ENCODE assay signal across 19 cellular contexts in genomic region chrX:115337735-115338134, GRCh38. TPM values are rescaled to one million over a fixed set of nuclear protein-coding genes. Genes with fewer than 3 reads are reported as not detected.
DNase-seq lines count a peak whose midpoint lies in the region; ATAC-seq and TF ChIP-seq lines count a peak whose summit lies in the region.
"Had no signal": no experiment of that assay in that cellular context is flagged by ENCODE, and none has a peak within 500 bp of the region (broad histone marks: within the 10 kb centered on the region; RNA-seq: fewer than 3 reads in every experiment).

No MANE protein-coding gene starts in this region.

- H3K27me3 ChIP-seq in A673 (replicated peaks; ENCODE audit: insufficient read depth, low read depth, low read length, poor library complexity) (no peaks in the 10 kb centered on the region), brain microvascular endothelial cell (replicated peaks) (no peaks in the 10 kb centered on the region)
- H3K27me3 ChIP-seq: cardiac muscle cell, foreskin keratinocyte had no signal

- intact Hi-C loops in A673 (cut with micrococcal nuclease; ENCODE audit: unreplicated experiment) (no loop called here), left ventricle myocardium superior (cut with micrococcal nuclease) (no loop called here), left colon (cut with DNase I, micrococcal nuclease) (no loop called here)

- H3K9me3 ChIP-seq in A673 (ENCODE audit: low read depth, low read length, poor library complexity, severe bottlenecking) = no peaks in the 10 kb centered on the region
- H3K9me3 ChIP-seq: mucosa of descending colon had no signal

- CTCF ChIA-PET in A673 (lab: Charles Lee) = no interaction called here

- ATAC-seq in left ventricle myocardium superior (peak; percentile 56), GM21529 (IDR thresholded peaks at IDR 0.05; ENCODE audit: unreplicated experiment) (no peak), GM18502 (IDR thresholded peaks at IDR 0.05; ENCODE audit: poor library complexity, unreplicated experiment) (no peak), HG02938 (IDR thresholded peaks at IDR 0.05; ENCODE audit: unreplicated experiment) (no peak), left colon (no peak)
- ATAC-seq: activated CD8-positive, alpha-beta T cell treated with anti-CD3 and anti-CD28 coated beads, Interleukin-2, amount 10 ng/mL, durations not matched to agents 7 days and 5 days; foreskin keratinocyte; mucosa of descending colon had no signal

- TF ChIP-seq CTCF in A673 (conservative IDR thresholded peaks at IDR 0.05; ENCODE audit: low read depth, low read length) (no peak), brain microvascular endothelial cell (IDR thresholded peaks at IDR 0.05; ENCODE audit: low read depth, low read length, missing control alignments) (no peak)

- no peaks in the 10 kb centered on the region for H3K36me3 ChIP-seq in A673 (ENCODE audit: insufficient read depth, low read length, poor library complexity, severe bottlenecking)
- H3K36me3 ChIP-seq in brain microvascular endothelial cell (replicated peaks) = no peaks in the 10 kb centered on the region
- H3K36me3 ChIP-seq: cardiac muscle cell had no signal

- BruUV-seq in A673 (replicated peaks; lab: Mats Ljungman, UMichigan) = no TSS peak

- H3K27ac ChIP-seq in A673 (ENCODE audit: low read depth, low read length, poor library complexity, severe bottlenecking) (no peak overlapping the region), brain microvascular endothelial cell (no peak overlapping the region)
- H3K27ac ChIP-seq: cardiac muscle cell, foreskin keratinocyte had no signal

- H3K4me3 ChIP-seq in A673 (ENCODE audit: low read depth, low read length, poor library complexity, severe bottlenecking) (no peak overlapping the region), brain microvascular endothelial cell (ENCODE audit: low read depth, low read length) (no peak overlapping the region)
- H3K4me3 ChIP-seq: cardiac muscle cell, mucosa of descending colon had no signal

- DNase-seq in A673 (ENCODE audit: low spot score) = peak; percentile 68
- peak; percentile 51 for DNase-seq in GM03348 (ENCODE audit: low spot score)
- peak; percentile 31 for DNase-seq in brain microvascular endothelial cell
- no peak for DNase-seq in left ventricle myocardium superior
- no peak for DNase-seq in left colon
- DNase-seq: activated CD8-positive, alpha-beta T cell treated with anti-CD3 and anti-CD28 coated beads, Interleukin-2, amount 10 ng/mL, durations not matched to agents 7 days and 5 days; activated T-cell treated with anti-CD3 and anti-CD28 coated beads, Interleukin-2, amount 50 U/mL, for 48 hours; foreskin keratinocyte; mucosa of descending colon; NCI-H1105; retina; stimulated activated naive CD4-positive, alpha-beta T cell treated with Interleukin-2 at 50 U/mL for 16 hours; T-helper 9 cell; trophoblast cell had no signal

- H3K4me1 ChIP-seq in A673 (ENCODE audit: insufficient read depth, low read length, poor library complexity, severe bottlenecking) = peaks cover 13% of the 10 kb centered on the region
- H3K4me1 ChIP-seq: foreskin keratinocyte had no signal

- in situ Hi-C loops in brain microvascular endothelial cell (cut with HindIII; ENCODE audit: low pct_ligation_motif_present, low sequenced_read_pairs) = no loop called here

- POLR2A ChIA-PET in A673 (lab: Charles Lee; ENCODE audit: low non-redundant PET) = no interaction called here

RNA-seq across cellular contexts. Expression of gene LUZP4, which starts 48.2 kb away (rescaled TPM):
- total RNA-seq in A673 (2021) (not detected in 2 replicates), left ventricle myocardium superior (not detected), left colon (not detected)
- total RNA-seq: activated CD8-positive, alpha-beta T cell treated with anti-CD3 and anti-CD28 coated beads, Interleukin-2, amount 10 ng/mL, durations not matched to agents 7 days and 5 days; cardiac muscle cell; Daoy; foreskin keratinocyte; mucosa of descending colon had no signal

Comparison
In these comparisons a context has a peak if more than half of its experiments do, and no peak if none do; other contexts are left out.
1. DNase-seq: peak in A673 (single experiment), GM03348 (single experiment) and brain microvascular endothelial cell (single experiment); none in left ventricle myocardium superior (single experiment) and left colon (0 of 2).